8 cellular contexts compared by ENCODE assay signal in genomic region chr2:152175368-152176112, GRCh38. TPM values are rescaled to one million over a fixed set of nuclear protein-coding genes. Genes with fewer than 3 reads are reported as not detected.
A peak's percentile ranks its signal among the peaks of the same experiment; 100 is the strongest.
DNase-seq lines count a peak whose midpoint lies in the region; ATAC-seq and TF ChIP-seq lines count a peak whose summit lies in the region.

Gene STAM2 (minus strand): TSS chr2:152175763. CDS start chr2:152175642, 121 bp downstream.

- peak; percentile 90 for DNase-seq in GOT3 (lab: John Stamatoyannopoulos, UW)
- peak; percentile 84 for DNase-seq in RWPE2 (ENCODE audit: low spot score)
- peak; percentile 91 for DNase-seq in activated T-helper 2 cell treated with anti-CD3 and anti-CD28 coated beads, Interferon-gamma antibody, Interleukin-2, Interleukin-4, amounts not matched to agents 10 μg/mL and 5 μg/mL and 100 μg/mL, durations not matched to agents 14 hours and 24 hours and 36 hours (ENCODE audit: low spot score)
- DNase-seq in fibroblast of mammary gland (ENCODE audit: low read depth) = peak; percentile 88
- DNase-seq in natural killer cell = peak; percentile 92
- peak; percentile 88 for DNase-seq in stimulated activated naive CD4-positive, alpha-beta T cell treated with Interleukin-2 at 50 U/mL for 16 hours (lab: John Stamatoyannopoulos, UW)

- no peaks in the 10 kb centered on the region for H3K27me3 ChIP-seq in RWPE2 (ENCODE audit: insufficient read depth, poor library complexity, severe bottlenecking)

- H3K4me1 ChIP-seq in ES-I3 (ENCODE audit: insufficient read depth, low read length) (no peaks in the 10 kb centered on the region; the same call in 1 of the 2 replicates), RWPE2 (ENCODE audit: insufficient read depth, poor library complexity, severe bottlenecking) (peaks cover 19% of the 10 kb centered on the region)

- H3K36me3 Mint-ChIP-seq in activated T-helper 2 cell treated with anti-CD3 and anti-CD28 coated beads, Interferon-gamma antibody, Interleukin-2, Interleukin-4, amounts not matched to agents 10 μg/mL and 5 μg/mL and 100 μg/mL, durations not matched to agents 14 hours and 24 hours and 36 hours (ENCODE audit: low read depth) = peaks cover 4% of the 10 kb centered on the region
- no peaks in the 10 kb centered on the region for H3K36me3 Mint-ChIP-seq in natural killer cell

- peaks cover 29% of the 10 kb centered on the region for H3K4me1 Mint-ChIP-seq in activated T-helper 2 cell treated with anti-CD3 and anti-CD28 coated beads, Interferon-gamma antibody, Interleukin-2, Interleukin-4, amounts not matched to agents 10 μg/mL and 5 μg/mL and 100 μg/mL, durations not matched to agents 14 hours and 24 hours and 36 hours (ENCODE audit: low read depth)
- peaks cover 43 to 48% of the 10 kb centered on the region in 2 donors for H3K4me1 Mint-ChIP-seq in natural killer cell

- H3K9me3 ChIP-seq in ES-I3 (ENCODE audit: control insufficient read depth, insufficient read depth, low read length) (no peaks in the 10 kb centered on the region), RWPE2 (ENCODE audit: severe bottlenecking) (no peaks in the 10 kb centered on the region)

- H3K36me3 ChIP-seq in ES-I3 (ENCODE audit: insufficient read depth, low read length) (no peaks in the 10 kb centered on the region), RWPE2 (ENCODE audit: low read depth) (no peaks in the 10 kb centered on the region)

- no peaks in the 10 kb centered on the region for H3K9me3 Mint-ChIP-seq in activated T-helper 2 cell treated with anti-CD3 and anti-CD28 coated beads, Interferon-gamma antibody, Interleukin-2, Interleukin-4, amounts not matched to agents 10 μg/mL and 5 μg/mL and 100 μg/mL, durations not matched to agents 14 hours and 24 hours and 36 hours
- no peaks in the 10 kb centered on the region for H3K9me3 Mint-ChIP-seq in natural killer cell

- TF ChIP-seq CTCF in LNCAP (IDR thresholded peaks at IDR 0.05) (peak; percentile 73), RWPE2 (IDR thresholded peaks at IDR 0.05; ENCODE audit: poor library complexity, severe bottlenecking) (peak; percentile 94), fibroblast of mammary gland (conservative IDR thresholded peaks at IDR 0.05; ENCODE audit: control insufficient read depth, insufficient read depth, low read depth, low read length) (peak; percentile 79), natural killer cell (IDR thresholded peaks at IDR 0.05) (peak; percentile 95)

- H3K27ac ChIP-seq in RWPE2 (ENCODE audit: poor library complexity, severe bottlenecking) = peak within 1 kb of the TSS; percentile 70

- H3K9ac ChIP-seq in ES-I3 (ENCODE audit: low read depth, low read length) = peak within 1 kb of the TSS; percentile 68

- H3K4me3 ChIP-seq in RWPE2 (ENCODE audit: severe bottlenecking) (peak within 1 kb of the TSS; percentile 85), fibroblast of mammary gland (ENCODE audit: control insufficient read depth, low read depth, low read length) (peak within 1 kb of the TSS; percentile 80)

- ATAC-seq in RWPE2 (ENCODE audit: low read depth) (peak; percentile 82), natural killer cell (peak; percentile 87 to 95 (median 88))

- peak within 1 kb of the TSS; percentile 92 for H3K4me3 Mint-ChIP-seq in activated T-helper 2 cell treated with anti-CD3 and anti-CD28 coated beads, Interferon-gamma antibody, Interleukin-2, Interleukin-4, amounts not matched to agents 10 μg/mL and 5 μg/mL and 100 μg/mL, durations not matched to agents 14 hours and 24 hours and 36 hours (ENCODE audit: low read depth)
- H3K4me3 Mint-ChIP-seq in natural killer cell = peak within 1 kb of the TSS; percentile 99

- peaks cover 2% of the 10 kb centered on the region for H3K27me3 Mint-ChIP-seq in activated T-helper 2 cell treated with anti-CD3 and anti-CD28 coated beads, Interferon-gamma antibody, Interleukin-2, Interleukin-4, amounts not matched to agents 10 μg/mL and 5 μg/mL and 100 μg/mL, durations not matched to agents 14 hours and 24 hours and 36 hours (ENCODE audit: low read depth)
- peaks cover 8 to 11% of the 10 kb centered on the region in 2 donors for H3K27me3 Mint-ChIP-seq in natural killer cell (ENCODE audit: low read depth in 2 of 2)

- intact Hi-C loops in activated T-helper 2 cell treated with anti-CD3 and anti-CD28 coated beads, Interferon-gamma antibody, Interleukin-2, Interleukin-4, amounts not matched to agents 10 μg/mL and 5 μg/mL and 100 μg/mL, durations not matched to agents 14 hours and 24 hours and 36 hours (cut with micrococcal nuclease) = loop anchor here (1.0 to 2.0 kb wide), 7 partner anchors 139 to 541 kb away; partner anchors contain the start of genes FMNL2 and PRPF40A
- intact Hi-C loops in natural killer cell (cut with micrococcal nuclease) = loop anchor here (1.0 to 5.0 kb wide), 3 partner anchors 397 to 542 kb away; partner anchors contain the start of genes ARL6IP6 and PRPF40A

- peak within 1 kb of the TSS; percentile 96 for H3K27ac Mint-ChIP-seq in activated T-helper 2 cell treated with anti-CD3 and anti-CD28 coated beads, Interferon-gamma antibody, Interleukin-2, Interleukin-4, amounts not matched to agents 10 μg/mL and 5 μg/mL and 100 μg/mL, durations not matched to agents 14 hours and 24 hours and 36 hours
- H3K27ac Mint-ChIP-seq in natural killer cell = peak within 1 kb of the TSS; percentile 99 to 100

RNA-seq across cellular contexts. Expression of gene STAM2, which starts in this region (rescaled TPM):
- total RNA-seq in activated T-helper 2 cell treated with anti-CD3 and anti-CD28 coated beads, Interferon-gamma antibody, Interleukin-2, Interleukin-4, amounts not matched to agents 10 μg/mL and 5 μg/mL and 100 μg/mL, durations not matched to agents 14 hours and 24 hours and 36 hours = 14.3 and 15.9 TPM in 2 replicates
- total RNA-seq in natural killer cell = 10 to 100 TPM; 18.7 to 23.1 (median 19.2) TPM

Comparison
In these comparisons a context has a peak if more than half of its experiments do, and no peak if none do; other contexts are left out.
1. Peak in every context shown above with its lines: DNase-seq, ATAC-seq, H3K4me3 ChIP-seq and H3K27ac ChIP-seq.